9 cellular contexts compared by ENCODE assay signal in the genomic region with DNA sequence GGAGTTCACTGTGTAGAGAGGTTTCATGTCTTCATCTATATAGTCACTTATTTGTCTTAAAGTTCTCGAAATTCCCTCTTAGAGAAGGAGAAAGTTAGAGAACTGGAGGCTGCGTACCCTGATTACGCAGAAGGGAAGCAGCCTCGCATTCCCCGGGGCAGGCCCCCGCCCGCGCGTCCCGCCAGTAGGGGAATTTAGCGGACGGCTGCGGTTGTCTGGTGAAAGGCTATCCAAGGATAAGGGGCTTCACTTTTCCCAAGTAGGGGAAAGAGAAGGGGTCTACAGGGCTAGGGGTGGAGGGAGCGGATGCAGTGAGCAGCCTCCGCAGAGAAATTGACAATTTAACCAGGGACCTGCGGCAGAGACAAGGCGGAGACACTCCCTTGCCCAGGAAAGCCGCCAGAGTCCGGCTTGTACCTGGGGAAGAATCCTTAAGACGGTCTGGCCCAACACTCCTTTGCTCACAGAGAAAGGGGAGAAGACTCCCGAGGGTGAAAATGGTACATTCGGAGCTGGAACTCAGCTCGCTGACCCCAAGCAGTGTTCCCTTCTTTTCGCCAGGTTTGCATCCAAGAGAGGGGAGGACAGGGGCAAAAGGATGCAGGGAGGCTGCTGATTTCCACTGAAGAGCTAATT. TPM values are rescaled to one million over a fixed set of nuclear protein-coding genes. Genes with fewer than 3 reads are reported as not detected.
DNase-seq lines count a peak whose midpoint lies in the region; ATAC-seq lines count a peak whose summit lies in the region.
"Had no signal": no experiment of that assay in that cellular context is flagged by ENCODE, and none has a peak within 500 bp of the region (broad histone marks: within the 10 kb centered on the region; RNA-seq: fewer than 3 reads in every experiment).

No MANE protein-coding gene starts in this region.

- H3K36me3 Mint-ChIP-seq in T-helper 2 cell treated with Interferon-gamma antibody and Interleukin-4, amounts not matched to agents 5 μg/mL and 100 μg/mL, for 36 hours (ENCODE audit: low read depth), result no peaks in the 10 kb centered on the region

- H3K27ac Mint-ChIP-seq in T-helper 2 cell treated with Interferon-gamma antibody and Interleukin-4, amounts not matched to agents 5 μg/mL and 100 μg/mL, for 36 hours, result no peak overlapping the region
- H3K27ac Mint-ChIP-seq: activated B cell treated with CpG ODN at 0.5 μM for 24 hours had no signal

- WGBS in thymus, result 16% methylated on average over 24 of the region's 24 CpGs

- H3K9ac ChIP-seq in endocrine pancreas (ENCODE audit: control insufficient read depth, insufficient read depth, low read length), result peak overlapping the region; percentile 96

- peak overlapping the region; percentile 39 for H3K27ac ChIP-seq in thymus (ENCODE audit: low read depth)

- H3K9me3 ChIP-seq in endocrine pancreas (ENCODE audit: control insufficient read depth, low read length) (no peaks in the 10 kb centered on the region), thymus (ENCODE audit: control insufficient read depth) (peaks cover 1% of the 10 kb centered on the region)

- H3K4me1 Mint-ChIP-seq in T-helper 2 cell treated with Interferon-gamma antibody and Interleukin-4, amounts not matched to agents 5 μg/mL and 100 μg/mL, for 36 hours (ENCODE audit: low read depth), result no peaks in the 10 kb centered on the region

- H3K36me3 ChIP-seq in endocrine pancreas (ENCODE audit: control insufficient read depth, insufficient read depth, low read length), result no peaks in the 10 kb centered on the region
- H3K36me3 ChIP-seq in thymus (ENCODE audit: control insufficient read depth, insufficient read depth), result no peaks in the 10 kb centered on the region

- no peaks in the 10 kb centered on the region for H3K9me3 Mint-ChIP-seq in T-helper 2 cell treated with Interferon-gamma antibody and Interleukin-4, amounts not matched to agents 5 μg/mL and 100 μg/mL, for 36 hours

- no peak for ATAC-seq in HG03108 (IDR thresholded peaks at IDR 0.05; ENCODE audit: unreplicated experiment)
- ATAC-seq in GM18858 (IDR thresholded peaks at IDR 0.05; ENCODE audit: unreplicated experiment), result no peak

- peak overlapping the region; percentile 81 for H3K4me3 ChIP-seq in endocrine pancreas (ENCODE audit: control insufficient read depth, insufficient read depth, low read length)
- peak overlapping the region; percentile 44 for H3K4me3 ChIP-seq in thymus (ENCODE audit: low read length)

- H3K27me3 Mint-ChIP-seq in T-helper 2 cell treated with Interferon-gamma antibody and Interleukin-4, amounts not matched to agents 5 μg/mL and 100 μg/mL, for 36 hours (ENCODE audit: low read depth), result peaks cover 52% of the 10 kb centered on the region

- peak; percentile 43 for DNase-seq in NCI-H226
- DNase-seq in lung microvascular endothelial cell (ENCODE audit: low read depth in 2 of 2), result peak; percentile 44 to 66
- no peak for DNase-seq in mesenteric fat pad (ENCODE audit: low spot score)
- no peak for DNase-seq in T-helper 2 cell treated with Interferon-gamma antibody and Interleukin-4, amounts not matched to agents 5 μg/mL and 100 μg/mL, for 36 hours (ENCODE audit: low spot score)
- DNase-seq: activated B cell treated with CpG ODN at 0.5 μM for 24 hours had no signal

- H3K27me3 ChIP-seq in endocrine pancreas (ENCODE audit: control insufficient read depth, insufficient read depth, low read length) (no peaks in the 10 kb centered on the region), thymus (ENCODE audit: control insufficient read depth, insufficient read depth) (peaks cover 27% of the 10 kb centered on the region)

- H3K4me3 Mint-ChIP-seq in T-helper 2 cell treated with Interferon-gamma antibody and Interleukin-4, amounts not matched to agents 5 μg/mL and 100 μg/mL, for 36 hours, result no peak overlapping the region
- H3K4me3 Mint-ChIP-seq: activated B cell treated with CpG ODN at 0.5 μM for 24 hours had no signal

- H3K4me1 ChIP-seq in endocrine pancreas (ENCODE audit: control insufficient read depth, insufficient read depth, low read length) (peaks cover 20% of the 10 kb centered on the region), thymus (ENCODE audit: control insufficient read depth, insufficient read depth, low read length) (peaks cover 3% of the 10 kb centered on the region)

RNA-seq across cellular contexts. Expression of gene MAGI2, which starts 1.0 kb away (rescaled TPM):
- total RNA-seq in lung microvascular endothelial cell, result 0.40 and 0.44 TPM in 2 replicates
- 1.7 TPM for polyA plus RNA-seq in thymus
- total RNA-seq in mesenteric fat pad, result 9.7 TPM

Comparison
In these comparisons a context has a peak if more than half of its experiments do, and no peak if none do; other contexts are left out.
1. DNase-seq: peak in NCI-H226 (single experiment) and lung microvascular endothelial cell (2 of 2); none in mesenteric fat pad (single experiment) and T-helper 2 cell treated with Interferon-gamma antibody and Interleukin-4, amounts not matched to agents 5 μg/mL and 100 μg/mL, for 36 hours (single experiment).